ENCODE assay signal across 12 cellular contexts in genomic region chr5:118405650-118406061, GRCh38.
DNase-seq lines count a peak whose midpoint lies in the region; ATAC-seq, FAIRE-seq and TF ChIP-seq lines count a peak whose summit lies in the region.
"Had no signal": no experiment of that assay in that cellular context is flagged by ENCODE, and none has a peak within 500 bp of the region (broad histone marks: within the 10 kb centered on the region; RNA-seq: fewer than 3 reads in every experiment).

No MANE protein-coding gene starts in this region.

- TF ChIP-seq CTCF in HCT116 (IDR thresholded peaks at IDR 0.05 in 2 of 3, conservative IDR thresholded peaks at IDR 0.05 in 1 of 3; ENCODE audit: borderline replicate concordance in 1 of 3, insufficient read depth in 1 of 3, low read depth in 2 of 3, low read length in 2 of 3): no peak

- H3K9me2 ChIP-seq in HCT116 (ENCODE audit: insufficient read depth): no peaks in the 10 kb centered on the region

- no peak overlapping the region for H2AFZ ChIP-seq in HCT116 (ENCODE audit: low read depth, low read length, poor library complexity, severe bottlenecking)

- H3K27me3 ChIP-seq in HCT116 (ENCODE audit: insufficient read depth, low read length): no peaks in the 10 kb centered on the region
- H3K27me3 ChIP-seq: body of pancreas, dorsolateral prefrontal cortex had no signal

- H3K4me2 ChIP-seq in HCT116 (ENCODE audit: low read length): no peak overlapping the region

- ATAC-seq in HCT116 (peak; percentile 30; the same call in 1 of the 2 replicates), GM19467 (IDR thresholded peaks at IDR 0.05; ENCODE audit: unreplicated experiment) (no peak)
- ATAC-seq: body of pancreas had no signal

- BruUV-seq in HCT116 (replicated peaks; lab: Mats Ljungman, UMichigan): no TSS peak

- H3K36me3 ChIP-seq in HCT116 (ENCODE audit: control insufficient read depth in 1 of 2, insufficient read depth in 2 of 2, low read length in 2 of 2): no peaks in the 10 kb centered on the region

- H4K20me1 ChIP-seq in HCT116 (ENCODE audit: insufficient read depth): no peaks in the 10 kb centered on the region

- H3K79me2 ChIP-seq in HCT116 (ENCODE audit: insufficient read depth, low read length): no peaks in the 10 kb centered on the region

- no peaks in the 10 kb centered on the region for H3K4me1 ChIP-seq in HCT116 (ENCODE audit: control insufficient read depth in 1 of 2, insufficient read depth in 2 of 2, low read length in 2 of 2)
- H3K4me1 ChIP-seq: body of pancreas had no signal

- FAIRE-seq in GM12892 (lab: Jason Lieb, UNC): no peak

- CTCF ChIA-PET in HCT116 (lab: Charles Lee): no interaction called here

- no peak overlapping the region for H3K4me3 ChIP-seq in HCT116 (replicated peaks in 1 of 2; ENCODE audit: low read depth in 1 of 2, low read length in 2 of 2)
- H3K4me3 ChIP-seq: body of pancreas, dorsolateral prefrontal cortex had no signal

- POLR2A ChIA-PET in HCT116 (lab: Charles Lee): no interaction called here

- TF ChIP-seq RAD21 in HCT116 (IDR thresholded peaks at IDR 0.05; ENCODE audit: low read depth): no peak

- intact Hi-C loops in HCT116 (cut with micrococcal nuclease): no loop called here

- no peaks in the 10 kb centered on the region for H3K9me3 ChIP-seq in HCT116 (ENCODE audit: control insufficient read depth in 1 of 2, insufficient read depth in 1 of 2, low read depth in 1 of 2, low read length in 2 of 2)
- H3K9me3 ChIP-seq: body of pancreas had no signal

- H3K27ac ChIP-seq in HCT116 (ENCODE audit: low read depth, low read length): no peak overlapping the region
- H3K27ac ChIP-seq: body of pancreas, VCaP had no signal

- peak; percentile 52 for DNase-seq in A172 (ENCODE audit: low spot score)
- no peak for DNase-seq in HCT116 (ENCODE audit: low read depth, low spot score)
- DNase-seq in SW480 (ENCODE audit: low spot score): peak; percentile 7
- peak; percentile 37 for DNase-seq in iPS-NIHi7 (ENCODE audit: extremely low spot score)
- no peak for DNase-seq in activated CD4-positive, CD25-positive, alpha-beta regulatory T cell treated with anti-CD3 and anti-CD28 coated beads, Interleukin-2, amount 50 U/mL, for 72 hours
- no peak for DNase-seq in GM12892 (ENCODE audit: insufficient read length)
- no peak for DNase-seq in mucosa of gallbladder (ENCODE audit: low spot score)
- DNase-seq: body of pancreas, NCI-H2081 treated with DMSO at 0.1 percent for 48 hours had no signal

- H3K9ac ChIP-seq in HCT116 (ENCODE audit: low read length): no peak overlapping the region

- TF ChIP-seq POLR2A in HCT116 (IDR thresholded peaks at IDR 0.05; ENCODE audit: borderline replicate concordance, extremely low read depth, insufficient read depth, insufficient read length): no peak
- no peak for TF ChIP-seq POLR2A in GM12892 (IDR thresholded peaks at IDR 0.05; ENCODE audit: low read depth, low read length)

- RAD21 ChIA-PET in HCT116 (lab: Charles Lee; ENCODE audit: low non-redundant PET in 1 of 2, low total read pairs in 2 of 2, uncharacterized antibody in 2 of 2, unreplicated experiment in 2 of 2): no interaction called here

TF ChIP-seq in HCT116, 20 proteins besides CTCF, POLR2A, EP300 and RAD21:
- no peak for TF ChIP-seq SP1 (IDR thresholded peaks at IDR 0.05; ENCODE audit: low read depth)
- TF ChIP-seq ZNF274 (IDR thresholded peaks at IDR 0.05; ENCODE audit: low read depth, low read length): no peak
- no peak for TF ChIP-seq MAX (IDR thresholded peaks at IDR 0.05)
- no peak for TF ChIP-seq TCF7L2 (IDR thresholded peaks at IDR 0.05; ENCODE audit: borderline replicate concordance, extremely low read depth, insufficient read depth, insufficient read length)
- TF ChIP-seq ELF1 (IDR thresholded peaks at IDR 0.05; ENCODE audit: borderline replicate concordance, low read depth): no peak
- TF ChIP-seq EZH2 (IDR thresholded peaks at IDR 0.05): no peak

Comparison
In these comparisons a context has a peak if more than half of its experiments do, and no peak if none do; other contexts are left out.
1. DNase-seq: peak in A172 (single experiment), SW480 (single experiment) and iPS-NIHi7 (single experiment); none in HCT116 (single experiment), activated CD4-positive, CD25-positive, alpha-beta regulatory T cell treated with anti-CD3 and anti-CD28 coated beads, Interleukin-2, amount 50 U/mL, for 72 hours (single experiment), GM12892 (single experiment) and mucosa of gallbladder (single experiment).